In genomic region chr5:16508730-16509531, GRCh38 we compare ENCODE assay signal across 8 cellular contexts. TPM values are rescaled to one million over a fixed set of nuclear protein-coding genes. Genes with fewer than 3 reads are reported as not detected.
A peak's percentile ranks its signal among the peaks of the same experiment; 100 is the strongest.
DNase-seq lines count a peak whose midpoint lies in the region; ATAC-seq and TF ChIP-seq lines count a peak whose summit lies in the region.
"Had no signal": no experiment of that assay in that cellular context is flagged by ENCODE, and none has a peak within 500 bp of the region (broad histone marks: within the 10 kb centered on the region; RNA-seq: fewer than 3 reads in every experiment).

No MANE protein-coding gene starts in this region.

- intact Hi-C loops in breast epithelium (cut with DNase I; ENCODE audit: low total_unique reads) (no loop called here), upper lobe of right lung (cut with DNase I) (no loop called here)

- H3K27me3 ChIP-seq in breast epithelium, result no peaks in the 10 kb centered on the region
- H3K27me3 ChIP-seq in liver (ENCODE audit: control insufficient read depth in 4 of 4, insufficient read depth in 4 of 4, low read length in 3 of 4), result no peaks in the 10 kb centered on the region
- no peaks in the 10 kb centered on the region for H3K27me3 ChIP-seq in upper lobe of right lung

- H3K36me3 ChIP-seq in breast epithelium (no peaks in the 10 kb centered on the region), liver (ENCODE audit: control insufficient read depth in 4 of 4, insufficient read depth in 3 of 4, low read depth in 1 of 4, low read length in 3 of 4) (no peaks in the 10 kb centered on the region), upper lobe of right lung (no peaks in the 10 kb centered on the region)

- H3K27ac ChIP-seq in breast epithelium (peak overlapping the region; percentile 82 to 88), liver (ENCODE audit: low read depth in 1 of 2, low read length in 2 of 2) (peak overlapping the region; percentile 88 to 92), upper lobe of right lung (peak overlapping the region; percentile 83)

- no peak for TF ChIP-seq POLR2A in breast epithelium (IDR thresholded peaks at IDR 0.05)

- 27% methylated on average over 15 of the region's 15 CpGs for WGBS in liver

- peak overlapping the region; percentile 89 to 98 for H3K9ac ChIP-seq in liver (ENCODE audit: low read depth in 1 of 2, low read length in 2 of 2)

- ATAC-seq in upper lobe of right lung (peak; percentile 95), HG02885 (IDR thresholded peaks at IDR 0.05; ENCODE audit: poor library complexity, unreplicated experiment) (no peak)
- ATAC-seq: activated T-helper 17 cell treated with anti-CD3 and anti-CD28 coated beads, Interleukin-2, amount 50 U/mL, for 72 hours had no signal

- no peaks in the 10 kb centered on the region for H3K4me1 ChIP-seq in breast epithelium
- H3K4me1 ChIP-seq in liver (ENCODE audit: control insufficient read depth in 4 of 4, insufficient read depth in 4 of 4, low read length in 3 of 4), result peaks cover 0 to 24% (median 2%) of the 10 kb centered on the region in 4 donors
- no peaks in the 10 kb centered on the region for H3K4me1 ChIP-seq in upper lobe of right lung

- H3K4me3 ChIP-seq in breast epithelium, result peak overlapping the region; percentile 28 to 43 (median 42)
- peak overlapping the region; percentile 39 to 84 (median 72) for H3K4me3 ChIP-seq in liver (ENCODE audit: low read depth in 1 of 3, low read length in 3 of 3)
- H3K4me3 ChIP-seq in upper lobe of right lung, result peak overlapping the region; percentile 38

- TF ChIP-seq CTCF in breast epithelium (IDR thresholded peaks at IDR 0.05), result no peak
- no peak for TF ChIP-seq CTCF in liver (IDR thresholded peaks at IDR 0.05; ENCODE audit: low read depth, low read length, missing input control)
- TF ChIP-seq CTCF in upper lobe of right lung (IDR thresholded peaks at IDR 0.05), result no peak

- no peaks in the 10 kb centered on the region for H3K9me3 ChIP-seq in breast epithelium
- no peaks in the 10 kb centered on the region for H3K9me3 ChIP-seq in liver (ENCODE audit: control insufficient read depth in 4 of 4, low read length in 3 of 4)
- H3K9me3 ChIP-seq in upper lobe of right lung, result no peaks in the 10 kb centered on the region

- peak in 1 of 2 donors; percentile 43 for TF ChIP-seq RAD21 in liver (IDR thresholded peaks at IDR 0.05)

- DNase-seq in NCI-H146 (lab: John Stamatoyannopoulos, UW) (peak; percentile 93), breast epithelium (ENCODE audit: low spot score in 2 of 2) (peak; percentile 57 to 66), upper lobe of right lung (peak; percentile 78), T-helper 2 cell (no peak), NCI-H524 (lab: John Stamatoyannopoulos, UW) (no peak)

TF ChIP-seq in liver, 16 proteins besides CTCF, POLR2A, EP300 and RAD21:
- TF ChIP-seq JUND (IDR thresholded peaks at IDR 0.05) (peak in 1 of 2 donors; percentile 52), SP1 (IDR thresholded peaks at IDR 0.05) (peak; percentile 71), ZBTB33 (IDR thresholded peaks at IDR 0.05) (peak; percentile 31), GABPA (IDR thresholded peaks at IDR 0.05 in 1 of 2, conservative IDR thresholded peaks at IDR 0.05 in 1 of 2) (peak; percentile 47 to 82), TAF1 (conservative IDR thresholded peaks at IDR 0.05) (peak; percentile 96), REST (IDR thresholded peaks at IDR 0.05) (peak; percentile 43), HNF4G (IDR thresholded peaks at IDR 0.05) (peak; percentile 7), RXRA (IDR thresholded peaks at IDR 0.05) (peak; percentile 59 to 72), FOXA1 (IDR thresholded peaks at IDR 0.05) (no peak), NR2F2 (IDR thresholded peaks at IDR 0.05) (no peak), FOXA2 (IDR thresholded peaks at IDR 0.05) (peak; percentile 31), MAX (IDR thresholded peaks at IDR 0.05) (no peak), HNF4A (conservative IDR thresholded peaks at IDR 0.05) (peak; percentile 44 to 61), EGR1 (IDR thresholded peaks at IDR 0.05; ENCODE audit: low read depth in 2 of 2) (peak; percentile 30 to 39), ATF3 (IDR thresholded peaks at IDR 0.05) (peak; percentile 61), YY1 (IDR thresholded peaks at IDR 0.05) (peak; percentile 50)

RNA-seq across cellular contexts. Expression of gene ZNF622, which starts 43.3 kb away (rescaled TPM):
- total RNA-seq in breast epithelium, result 10 to 100 TPM; 27.9 to 37.6 (median 31.3) TPM
- total RNA-seq in liver, result 10 to 100 TPM; 12.8 to 18.7 TPM
- polyA plus RNA-seq in liver, result 10 to 100 TPM; 16.1 to 16.6 TPM
- total RNA-seq in upper lobe of right lung, result 28.0 TPM

Comparison
In these comparisons a context has a peak if more than half of its experiments do, and no peak if none do; other contexts are left out.
1. DNase-seq: peak in NCI-H146 (single experiment), breast epithelium (2 of 2) and upper lobe of right lung (single experiment); none in T-helper 2 cell (0 of 5) and NCI-H524 (0 of 2).
2. Peak in every context shown above with its lines, with median percentiles within 50 percentile points of each other: H3K27ac ChIP-seq and H3K4me3 ChIP-seq.